Comparison of ENCODE assay signal across 16 cellular contexts in genomic region chr1:9643351-9644256, GRCh38. TPM values are rescaled to one million over a fixed set of nuclear protein-coding genes. Genes with fewer than 3 reads are reported as not detected.
DNase-seq lines count a peak whose midpoint lies in the region; ATAC-seq, FAIRE-seq and TF ChIP-seq lines count a peak whose summit lies in the region.
"Had no signal": no experiment of that assay in that cellular context is flagged by ENCODE, and none has a peak within 500 bp of the region (broad histone marks: within the 10 kb centered on the region; RNA-seq: fewer than 3 reads in every experiment).

No MANE protein-coding gene starts in this region.

- 0 out of 2 replicates have a peak, but pooled peaks cover 3% of the 10 kb centered on the region for H4K20me1 ChIP-seq in K562 (replicated peaks; ENCODE audit: control insufficient read depth, insufficient read depth, low read length)

- peak overlapping the region; percentile 62 for H3K4me3 Mint-ChIP-seq in activated CD4-positive, alpha-beta T cell treated with anti-CD3 and anti-CD28 coated beads, Interleukin-2, amount 10 ng/mL, durations not matched to agents 24 days and 14 days
- peak overlapping the region; percentile 58 for H3K4me3 Mint-ChIP-seq in T-helper 2 cell treated with Interferon-gamma antibody and Interleukin-4, amounts not matched to agents 5 μg/mL and 100 μg/mL, for 36 hours
- H3K4me3 Mint-ChIP-seq: brain, endodermal cell had no signal

- no peak overlapping the region for H2AFZ ChIP-seq in K562 (ENCODE audit: low read depth, low read length)

- H3K27ac Mint-ChIP-seq in activated CD4-positive, alpha-beta T cell treated with anti-CD3 and anti-CD28 coated beads, Interleukin-2, amount 10 ng/mL, durations not matched to agents 24 days and 14 days, result peak overlapping the region; percentile 70
- peak overlapping the region; percentile 78 for H3K27ac Mint-ChIP-seq in T-helper 2 cell treated with Interferon-gamma antibody and Interleukin-4, amounts not matched to agents 5 μg/mL and 100 μg/mL, for 36 hours
- H3K27ac Mint-ChIP-seq: brain, endodermal cell had no signal

- POLR2A ChIA-PET in K562 (lab: Yijun Ruan, JAX), result interaction anchor here (0.6 to 1.9 kb wide), 3 partner anchors 13 to 498 kb away, joined by 3 to 5 read pairs (median 4); no protein-coding TSS in a partner anchor

- no peak overlapping the region for H3K27ac ChIP-seq in K562 (ENCODE audit: extremely low read depth, low read depth, low read length)
- H3K27ac ChIP-seq in brain microvascular endothelial cell, result no peak overlapping the region

- H3K4me1 ChIP-seq in K562 (replicated peaks in 1 of 2; ENCODE audit: control insufficient read depth in 2 of 2, insufficient read depth in 2 of 2, low read length in 2 of 2), result peaks cover 6 to 7% of the 10 kb centered on the region in 2 experiments; a peak in 2 of 5 replicates

- intact Hi-C loops in activated CD4-positive, alpha-beta T cell treated with anti-CD3 and anti-CD28 coated beads, Interleukin-2, amount 10 ng/mL, durations not matched to agents 24 days and 14 days (cut with micrococcal nuclease), result loop anchor here (2.0 kb wide), 1 partner anchor 15 kb away; no protein-coding TSS in a partner anchor
- intact Hi-C loops in K562 (cut with micrococcal nuclease), result no loop called here

- in situ Hi-C loops in K562 (cut with MboI), result no loop called here
- in situ Hi-C loops in brain microvascular endothelial cell (cut with HindIII; ENCODE audit: low pct_ligation_motif_present, low sequenced_read_pairs), result no loop called here

- FAIRE-seq in K562 (lab: Jason Lieb, UNC), result no peak

- H3K27me3 Mint-ChIP-seq in activated CD4-positive, alpha-beta T cell treated with anti-CD3 and anti-CD28 coated beads, Interleukin-2, amount 10 ng/mL, durations not matched to agents 24 days and 14 days, result no peaks in the 10 kb centered on the region
- no peaks in the 10 kb centered on the region for H3K27me3 Mint-ChIP-seq in T-helper 2 cell treated with Interferon-gamma antibody and Interleukin-4, amounts not matched to agents 5 μg/mL and 100 μg/mL, for 36 hours (ENCODE audit: low read depth)

- 24% methylated on average over 8 of the region's 8 CpGs for WGBS in K562 (ENCODE audit: insufficient coverage, low coverage, missing lambda C conversion rate)

- H3K36me3 Mint-ChIP-seq in activated CD4-positive, alpha-beta T cell treated with anti-CD3 and anti-CD28 coated beads, Interleukin-2, amount 10 ng/mL, durations not matched to agents 24 days and 14 days (ENCODE audit: low read depth), result peaks cover 44% of the 10 kb centered on the region
- H3K36me3 Mint-ChIP-seq in T-helper 2 cell treated with Interferon-gamma antibody and Interleukin-4, amounts not matched to agents 5 μg/mL and 100 μg/mL, for 36 hours (ENCODE audit: low read depth), result peaks cover 54% of the 10 kb centered on the region
- H3K36me3 Mint-ChIP-seq: brain had no signal

- H3K9me1 ChIP-seq in K562 (ENCODE audit: control insufficient read depth, insufficient read depth, low read length), result no peaks in the 10 kb centered on the region

- no peaks in the 10 kb centered on the region for H3K9me3 ChIP-seq in K562 (replicated peaks; ENCODE audit: control insufficient read depth, insufficient read depth, low read depth, low read length)

- TF ChIP-seq CTCF in K562 (IDR thresholded peaks at IDR 0.05 in 2 of 3, conservative IDR thresholded peaks at IDR 0.05 in 1 of 3; ENCODE audit: insufficient read depth in 2 of 3, low read depth in 1 of 3, low read length in 3 of 3), result no peak
- no peak for TF ChIP-seq CTCF in brain microvascular endothelial cell (IDR thresholded peaks at IDR 0.05; ENCODE audit: low read depth, low read length, missing control alignments)

- H3K4me2 ChIP-seq in K562 (ENCODE audit: insufficient read depth, low read length), result no peak overlapping the region

- TF ChIP-seq RAD21 in K562 (CRISPR knock-in tag; conservative IDR thresholded peaks at IDR 0.05 in 1 of 2, IDR thresholded peaks at IDR 0.05 in 1 of 2), result no peak

- CTCF ChIA-PET in K562 (lab: Yijun Ruan, JAX; ENCODE audit: low intra/inter-chr PET ratio), result no interaction called here

- TF ChIP-seq EP300 in K562 (IDR thresholded peaks at IDR 0.05; ENCODE audit: low read length), result no peak

- TF ChIP-seq POLR2A in K562 (conservative IDR thresholded peaks at IDR 0.05), result no peak

- H3K36me3 ChIP-seq in K562 (ENCODE audit: control insufficient read depth, insufficient read depth, low read length) (no peaks in the 10 kb centered on the region), brain microvascular endothelial cell (replicated peaks) (no peaks in the 10 kb centered on the region)

- no peaks in the 10 kb centered on the region for H3K79me2 ChIP-seq in K562 (ENCODE audit: control insufficient read depth, insufficient read depth, low read length)

- no TSS peak for BruUV-seq in K562 (replicated peaks; lab: Mats Ljungman, UMichigan)

- DNase-seq in activated CD4-positive, alpha-beta T cell treated with anti-CD3 and anti-CD28 coated beads, Interleukin-2, amount 10 ng/mL, durations not matched to agents 24 days and 14 days, result peak; percentile 71
- DNase-seq in activated CD4-positive, alpha-beta T cell treated with anti-CD3 and anti-CD28 coated beads, Interleukin-2, amount 50 U/mL, for 1 hour, result no peak
- DNase-seq in T-helper 2 cell treated with Interferon-gamma antibody and Interleukin-4, amounts not matched to agents 5 μg/mL and 100 μg/mL, for 36 hours (ENCODE audit: low spot score), result peak; percentile 51
- no peak for DNase-seq in K562 (ENCODE audit: extremely low read depth in 1 of 4, low spot score in 3 of 4)
- DNase-seq in stimulated activated naive CD4-positive, alpha-beta T cell treated with Interleukin-2 at 50 U/mL for 16 hours (lab: John Stamatoyannopoulos, UW), result peak; percentile 19
- no peak for DNase-seq in brain microvascular endothelial cell
- DNase-seq: ACHN; DMS79; endodermal cell; IMR-90; kidney glomerular epithelial cell; NCI-H2081; NK-92 treated with Interleukin-12 subunit alpha and Interleukin-12 subunit beta, amount 100 ng/mL, for 24 hours had no signal

- H3K4me3 ChIP-seq in K562 (no peak overlapping the region), brain microvascular endothelial cell (ENCODE audit: low read depth, low read length) (no peak overlapping the region)

- peaks cover 2 to 8% of the 10 kb centered on the region in 2 experiments; a peak in 1 of 5 replicates for H3K27me3 ChIP-seq in K562 (ENCODE audit: control insufficient read depth in 2 of 2, insufficient read depth in 2 of 2, low read length in 2 of 2)
- H3K27me3 ChIP-seq in brain microvascular endothelial cell (replicated peaks), result no peaks in the 10 kb centered on the region

- ATAC-seq in K562, result peak; percentile 31; the same call in 1 of the 3 replicates
- ATAC-seq in GM18520 (IDR thresholded peaks at IDR 0.05; ENCODE audit: unreplicated experiment), result no peak
- no peak for ATAC-seq in HG02588 (IDR thresholded peaks at IDR 0.05; ENCODE audit: unreplicated experiment)

- H3K9me3 Mint-ChIP-seq in activated CD4-positive, alpha-beta T cell treated with anti-CD3 and anti-CD28 coated beads, Interleukin-2, amount 10 ng/mL, durations not matched to agents 24 days and 14 days, result no peaks in the 10 kb centered on the region
- no peaks in the 10 kb centered on the region for H3K9me3 Mint-ChIP-seq in T-helper 2 cell treated with Interferon-gamma antibody and Interleukin-4, amounts not matched to agents 5 μg/mL and 100 μg/mL, for 36 hours
- H3K9me3 Mint-ChIP-seq: endodermal cell had no signal

- H3K4me1 Mint-ChIP-seq in activated CD4-positive, alpha-beta T cell treated with anti-CD3 and anti-CD28 coated beads, Interleukin-2, amount 10 ng/mL, durations not matched to agents 24 days and 14 days, result peaks cover 45% of the 10 kb centered on the region
- peaks cover 46% of the 10 kb centered on the region for H3K4me1 Mint-ChIP-seq in T-helper 2 cell treated with Interferon-gamma antibody and Interleukin-4, amounts not matched to agents 5 μg/mL and 100 μg/mL, for 36 hours (ENCODE audit: low read depth)
- H3K4me1 Mint-ChIP-seq: brain had no signal

- H3K9ac ChIP-seq in K562 (ENCODE audit: insufficient read depth in 1 of 2, low read depth in 2 of 2, low read length in 2 of 2), result no peak overlapping the region

RNA-seq across cellular contexts. Expression of gene PIK3CD, which starts 7.9 kb away (rescaled TPM):
- 233 TPM in 2 replicates for total RNA-seq in activated CD4-positive, alpha-beta T cell treated with anti-CD3 and anti-CD28 coated beads, Interleukin-2, amount 10 ng/mL, durations not matched to agents 24 days and 14 days
- 17.5 and 44.3 TPM in 2 replicates for total RNA-seq in K562 (2011; cell fraction: chromatin; rRNA removed; ENCODE audit: low replicate concordance)
- total RNA-seq in K562 (2011; cell fraction: nucleolus; rRNA removed), result 32.4 and 33.3 TPM in 2 replicates
- 16.6 and 20.1 TPM in 2 replicates for total RNA-seq in K562 (2011; cell fraction: nucleoplasm; rRNA removed)
- total RNA-seq in K562 (2014; rRNA removed) (7.4 and 15.2 TPM in 2 replicates), K562 (2014; rRNA removed; fragmentation: Illumina TruSeq; extraction: Trizol) (4.4 and 5.1 TPM in 2 replicates), K562 (2015; rRNA removed; fragmentation: Illumina TruSeq; extraction: Trizol) (7.2 and 8.2 TPM in 2 replicates), K562 (2021) (19.5 and 20.8 TPM in 2 replicates)
- polyA plus RNA-seq in K562 (2011; rRNA removed) (5.6 and 14.8 TPM in 2 replicates), K562 (2014; fragmentation: Illumina TruSeq; extraction: Trizol) (9.5 and 12.5 TPM in 2 replicates), K562 (2014; fragmentation: Nextera tagmentation; extraction: Ambion mirVana) (1 to 10 TPM; 1.8 to 2.0 TPM), K562 (2014; rRNA removed) (10.8 and 11.1 TPM in 2 replicates)
- 8.3 and 11.4 TPM in 2 replicates for polyA plus RNA-seq in K562 (2011; cell fraction: cytosol; rRNA removed)
- polyA plus RNA-seq in K562 (2011; cell fraction: nucleus; rRNA removed), result 24.4 and 38.0 TPM in 2 replicates
- 11.3 and 21.5 TPM in 2 replicates for polyA plus RNA-seq in K562 (2012)
- polyA minus RNA-seq in K562 (2011; rRNA and poly(A)+ RNA removed), result 5.2 and 8.9 TPM in 2 replicates
- polyA minus RNA-seq in K562 (2011; cell fraction: cytosol; rRNA and poly(A)+ RNA removed), result 7.1 and 15.0 TPM in 2 replicates
- 12.5 and 24.8 TPM in 2 replicates for polyA minus RNA-seq in K562 (2011; cell fraction: nucleus; rRNA and poly(A)+ RNA removed)

RNA-seq across cellular contexts. Expression of gene TMEM201, which starts 54.9 kb away (rescaled TPM):
- 35.9 and 37.3 TPM in 2 replicates for total RNA-seq in activated CD4-positive, alpha-beta T cell treated with anti-CD3 and anti-CD28 coated beads, Interleukin-2, amount 10 ng/mL, durations not matched to agents 24 days and 14 days
- 31.6 and 91.3 TPM in 2 replicates for total RNA-seq in K562 (2011; cell fraction: chromatin; rRNA removed; ENCODE audit: low replicate concordance)
- total RNA-seq in K562 (2011; cell fraction: nucleolus; rRNA removed), result 68.6 and 78.7 TPM in 2 replicates
- total RNA-seq in K562 (2011; cell fraction: nucleoplasm; rRNA removed), result 48.5 and 50.3 TPM in 2 replicates
- total RNA-seq in K562 (2014; rRNA removed), result 9.0 and 16.5 TPM in 2 replicates
- total RNA-seq in K562 (2014; rRNA removed; fragmentation: Illumina TruSeq; extraction: Trizol), result 1.9 and 3.0 TPM in 2 replicates
- 7.4 and 9.0 TPM in 2 replicates for total RNA-seq in K562 (2015; rRNA removed; fragmentation: Illumina TruSeq; extraction: Trizol)
- 48.8 and 51.3 TPM in 2 replicates for total RNA-seq in K562 (2021)
- polyA plus RNA-seq in K562 (2011; rRNA removed), result 2.3 and 3.9 TPM in 2 replicates
- polyA plus RNA-seq in K562 (2011; cell fraction: cytosol; rRNA removed), result 3.0 and 6.9 TPM in 2 replicates
- polyA plus RNA-seq in K562 (2011; cell fraction: nucleus; rRNA removed), result 15.1 and 27.9 TPM in 2 replicates
- polyA plus RNA-seq in K562 (2012), result 18.3 and 22.2 TPM in 2 replicates
- 10.3 and 24.1 TPM in 2 replicates for polyA plus RNA-seq in K562 (2014; fragmentation: Illumina TruSeq; extraction: Trizol)
- under 1 TPM; 0.42 to 0.46 TPM for polyA plus RNA-seq in K562 (2014; fragmentation: Nextera tagmentation; extraction: Ambion mirVana)
- polyA plus RNA-seq in K562 (2014; rRNA removed), result 14.7 and 15.4 TPM in 2 replicates
- 2.8 and 4.0 TPM in 2 replicates for polyA minus RNA-seq in K562 (2011; rRNA and poly(A)+ RNA removed)
- 15.2 and 18.0 TPM in 2 replicates for polyA minus RNA-seq in K562 (2011; cell fraction: cytosol; rRNA and poly(A)+ RNA removed)
- 19.2 and 21.4 TPM in 2 replicates for polyA minus RNA-seq in K562 (2011; cell fraction: nucleus; rRNA and poly(A)+ RNA removed)

Comparison
In these comparisons a context has a peak if more than half of its experiments do, and no peak if none do; other contexts are left out.
1. DNase-seq: peak in activated CD4-positive, alpha-beta T cell treated with anti-CD3 and anti-CD28 coated beads, Interleukin-2, amount 10 ng/mL, durations not matched to agents 24 days and 14 days (single experiment), T-helper 2 cell treated with Interferon-gamma antibody and Interleukin-4, amounts not matched to agents 5 μg/mL and 100 μg/mL, for 36 hours (single experiment) and stimulated activated naive CD4-positive, alpha-beta T cell treated with Interleukin-2 at 50 U/mL for 16 hours (single experiment); none in activated CD4-positive, alpha-beta T cell treated with anti-CD3 and anti-CD28 coated beads, Interleukin-2, amount 50 U/mL, for 1 hour (single experiment), K562 (0 of 4) and brain microvascular endothelial cell (single experiment).